16 cellular contexts compared by ENCODE assay signal in the genomic region with DNA sequence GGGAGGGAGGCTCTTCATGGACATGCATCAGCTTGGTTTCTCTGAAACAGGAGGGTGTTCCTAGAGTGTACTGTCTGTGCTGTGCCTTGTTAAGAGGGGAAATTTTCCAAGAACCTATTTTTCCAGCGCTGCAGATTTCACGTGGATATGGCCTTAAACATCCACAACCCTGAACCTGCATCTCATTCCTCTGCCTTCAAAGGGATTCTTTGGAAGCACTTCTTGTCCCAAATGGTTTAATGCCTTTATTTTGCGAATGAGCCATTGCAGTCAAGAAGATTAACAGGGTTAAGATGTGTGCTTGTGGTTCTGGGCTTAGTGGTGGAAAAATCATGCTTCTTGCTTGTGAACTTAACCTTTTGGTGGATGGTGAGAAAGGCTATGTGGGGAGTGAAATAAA.
DNase-seq lines count a peak whose midpoint lies in the region; ATAC-seq, FAIRE-seq and TF ChIP-seq lines count a peak whose summit lies in the region.
"Had no signal": no experiment of that assay in that cellular context is flagged by ENCODE, and none has a peak within 500 bp of the region (broad histone marks: within the 10 kb centered on the region; RNA-seq: fewer than 3 reads in every experiment).

No MANE protein-coding gene starts in this region.

- H3K27ac ChIP-seq in CD4-positive, CD25-positive, alpha-beta regulatory T cell (ENCODE audit: insufficient read depth, low read length, poor library complexity, severe bottlenecking), result no peak overlapping the region
- H3K27ac ChIP-seq in H1 (ENCODE audit: low read depth, low read length), result no peak overlapping the region

- peaks cover 0 to 2% (median 0%) of the 10 kb centered on the region in 7 donors for H3K9me3 Mint-ChIP-seq in CD4-positive, CD25-positive, alpha-beta regulatory T cell
- peaks cover 3% of the 10 kb centered on the region for H3K9me3 Mint-ChIP-seq in neural crest cell
- H3K9me3 Mint-ChIP-seq in stimulated activated naive B cell treated with anti-CD40 and anti-IgM and Interleukin-4, amounts not matched to agents 10 μg/mL and 1 μg/mL and 100 μg/mL, for 72 hours, result peaks cover 4 to 13% of the 10 kb centered on the region in 2 donors
- H3K9me3 Mint-ChIP-seq in naive thymus-derived CD8-positive, alpha-beta T cell, result peaks cover 0 to 2% (median 0%) of the 10 kb centered on the region in 9 donors

- 0 out of 2 replicates have a peak overlapping the region, but pooled peaks have one; percentile 12 for H2BK12ac ChIP-seq in H1 (ENCODE audit: low read depth, low read length)

- H3K79me1 ChIP-seq in H1 (ENCODE audit: low read depth, low read length), result 0 out of 2 replicates have a peak, but pooled peaks cover 2% of the 10 kb centered on the region

- no peaks in the 10 kb centered on the region for H4K20me1 ChIP-seq in H1 (replicated peaks in 1 of 2; ENCODE audit: control insufficient read depth in 1 of 2, insufficient read depth in 2 of 2, low read length in 2 of 2)

- H3K4me2 ChIP-seq in H1 (ENCODE audit: insufficient read depth in 1 of 2, low read depth in 2 of 2, low read length in 2 of 2), result 0 out of 4 replicates have a peak overlapping the region, but pooled peaks of 1 of the 2 experiments have one; percentile 4

- H3K4me1 Mint-ChIP-seq in CD4-positive, CD25-positive, alpha-beta regulatory T cell, result peaks cover 14 to 60% (median 25%) of the 10 kb centered on the region in 4 donors
- peaks cover 75% of the 10 kb centered on the region for H3K4me1 Mint-ChIP-seq in neural crest cell
- peaks cover 45 to 83% of the 10 kb centered on the region in 2 donors for H3K4me1 Mint-ChIP-seq in stimulated activated naive B cell treated with anti-CD40 and anti-IgM and Interleukin-4, amounts not matched to agents 10 μg/mL and 1 μg/mL and 100 μg/mL, for 72 hours
- peaks cover 14 to 69% (median 50%) of the 10 kb centered on the region in 4 donors for H3K4me1 Mint-ChIP-seq in naive thymus-derived CD8-positive, alpha-beta T cell

- TF ChIP-seq CTCF in H1 (IDR thresholded peaks at IDR 0.05; ENCODE audit: control extremely low read depth in 1 of 3, insufficient read depth in 1 of 3, low read depth in 1 of 3, low read length in 3 of 3) (no peak), neural crest cell (conservative IDR thresholded peaks at IDR 0.05) (no peak)

- no peak overlapping the region for H3K4ac ChIP-seq in H1 (replicated peaks; ENCODE audit: insufficient read length, low read depth, low read length)

- no peak for TF ChIP-seq EP300 in H1 (IDR thresholded peaks at IDR 0.05; ENCODE audit: borderline replicate concordance in 1 of 2, low read depth in 2 of 2, low read length in 2 of 2)

- H3K18ac ChIP-seq in H1 (ENCODE audit: extremely low read depth, low read length), result no peak overlapping the region; the same call in 1 of the 2 replicates

- H2BK15ac ChIP-seq in H1 (ENCODE audit: low read length), result 0 out of 2 replicates have a peak overlapping the region, but pooled peaks have one; percentile 53

- TF ChIP-seq RAD21 in H1 (IDR thresholded peaks at IDR 0.05 in 1 of 2, conservative IDR thresholded peaks at IDR 0.05 in 1 of 2; ENCODE audit: low read depth in 2 of 2, low read length in 2 of 2), result no peak

- in situ Hi-C loops in ACHN (cut with HindIII; ENCODE audit: low pct_ligation_motif_present, low pct_unique_long_range_greater_than_20kb, low sequenced_read_pairs), result no loop called here

- no peak overlapping the region for H3K9ac ChIP-seq in H1 (replicated peaks in 1 of 4; ENCODE audit: extremely low read depth in 1 of 4, low read depth in 3 of 4, low read length in 3 of 4)

- peaks cover 16% of the 10 kb centered on the region for H3K36me3 Mint-ChIP-seq in CD4-positive, CD25-positive, alpha-beta regulatory T cell
- no peaks in the 10 kb centered on the region for H3K36me3 Mint-ChIP-seq in neural crest cell (ENCODE audit: low read depth)
- H3K36me3 Mint-ChIP-seq in stimulated activated naive B cell treated with anti-CD40 and anti-IgM and Interleukin-4, amounts not matched to agents 10 μg/mL and 1 μg/mL and 100 μg/mL, for 72 hours, result peaks cover 51 to 54% of the 10 kb centered on the region in 2 donors
- no peaks in the 10 kb centered on the region for H3K36me3 Mint-ChIP-seq in naive thymus-derived CD8-positive, alpha-beta T cell

- H3K36me3 ChIP-seq in CD4-positive, CD25-positive, alpha-beta regulatory T cell (ENCODE audit: control insufficient read depth, insufficient read depth, low read length), result peaks cover 3% of the 10 kb centered on the region
- H3K36me3 ChIP-seq in H1 (ENCODE audit: control insufficient read depth in 2 of 4, insufficient read depth in 4 of 4, low read length in 3 of 4), result no peaks in the 10 kb centered on the region

- FAIRE-seq in H1 (lab: Jason Lieb, UNC), result no peak
- FAIRE-seq: G401.6, GM12891, K562 had no signal

- H3K23ac ChIP-seq in H1 (ENCODE audit: insufficient read length), result no peak overlapping the region

- no peak overlapping the region for H2BK120ac ChIP-seq in H1 (replicated peaks; ENCODE audit: low read depth, low read length)

- TF ChIP-seq POLR2A in H1 (IDR thresholded peaks at IDR 0.05; ENCODE audit: control extremely low read depth in 1 of 2, low read depth in 2 of 2, low read length in 2 of 2), result no peak

- no peaks in the 10 kb centered on the region for H3K27me3 Mint-ChIP-seq in CD4-positive, CD25-positive, alpha-beta regulatory T cell
- no peaks in the 10 kb centered on the region for H3K27me3 Mint-ChIP-seq in neural crest cell (ENCODE audit: low read depth)
- H3K27me3 Mint-ChIP-seq in stimulated activated naive B cell treated with anti-CD40 and anti-IgM and Interleukin-4, amounts not matched to agents 10 μg/mL and 1 μg/mL and 100 μg/mL, for 72 hours, result no peaks in the 10 kb centered on the region
- H3K27me3 Mint-ChIP-seq in naive thymus-derived CD8-positive, alpha-beta T cell, result no peaks in the 10 kb centered on the region

- 71% methylated on average over 3 of the region's 3 CpGs; no CpG with 5 or more reads in 1 of the 2 experiments for whole genome bisulfite sequencing in H1 (ENCODE audit: extremely low coverage in 1 of 2, insufficient coverage in 1 of 2, insufficient read length in 1 of 2, insufficient replicate concordance in 2 of 2, low coverage in 1 of 2, low lambda C conversion rate in 2 of 2, missing lambda C conversion rate in 1 of 2), 2 experiments

- no peak overlapping the region for H3K4me3 Mint-ChIP-seq in CD4-positive, CD25-positive, alpha-beta regulatory T cell
- H3K4me3 Mint-ChIP-seq in neural crest cell, result no peak overlapping the region
- H3K4me3 Mint-ChIP-seq in stimulated activated naive B cell treated with anti-CD40 and anti-IgM and Interleukin-4, amounts not matched to agents 10 μg/mL and 1 μg/mL and 100 μg/mL, for 72 hours, result peak overlapping the region in 1 of 2 donors; percentile 47
- no peak overlapping the region for H3K4me3 Mint-ChIP-seq in naive thymus-derived CD8-positive, alpha-beta T cell
- H3K4me3 Mint-ChIP-seq: CD14-positive monocyte had no signal

- H3K27me3 ChIP-seq in CD4-positive, CD25-positive, alpha-beta regulatory T cell (ENCODE audit: control insufficient read depth, insufficient read depth, low read length), result no peaks in the 10 kb centered on the region
- H3K27me3 ChIP-seq in H1 (replicated peaks in 1 of 4; ENCODE audit: control insufficient read depth in 3 of 4, extremely low read depth in 1 of 4, insufficient read depth in 3 of 4, low read length in 3 of 4), result no peaks in the 10 kb centered on the region

- H2BK5ac ChIP-seq in H1 (ENCODE audit: low read depth, low read length), result 0 out of 2 replicates have a peak overlapping the region, but pooled peaks have one; percentile 36

- H3K56ac ChIP-seq in H1 (replicated peaks; ENCODE audit: insufficient read length, low read depth, low read length), result no peak overlapping the region

- ATAC-seq in CD4-positive, CD25-positive, alpha-beta regulatory T cell (ENCODE audit: low read depth in 2 of 2), result no peak
- no peak for ATAC-seq in stimulated activated naive B cell treated with anti-CD40 and anti-IgM and Interleukin-4, amounts not matched to agents 10 μg/mL and 1 μg/mL and 100 μg/mL, for 72 hours (replicated peaks)
- no peak for ATAC-seq in HG02840 (IDR thresholded peaks at IDR 0.05; ENCODE audit: low FRiP score, unreplicated experiment)
- ATAC-seq in naive thymus-derived CD8-positive, alpha-beta T cell, result no peak
- ATAC-seq: HCT116, K562 had no signal

- CTCF ChIA-PET in H1 (lab: Charles Lee; ENCODE audit: partially characterized antibody), result interaction anchor here (0.6 to 1.9 kb wide), 2 partner anchors 158 to 321 kb away, joined by 3 to 6 read pairs; no protein-coding TSS in a partner anchor

- H4K8ac ChIP-seq in H1 (ENCODE audit: extremely low read depth, insufficient read depth, low read length), result no peak overlapping the region

- DNase-seq in CD4-positive, CD25-positive, alpha-beta regulatory T cell, result no peak
- DNase-seq in H1 (ENCODE audit: low read depth in 1 of 2, low spot score in 2 of 2) (no peak), neural crest cell (ENCODE audit: low read depth, low spot score) (no peak), ACHN (no peak), COLO668 (lab: John Stamatoyannopoulos, UW; ENCODE audit: unreplicated experiment) (no peak)
- no peak for DNase-seq in stimulated activated naive B cell treated with anti-CD40 and anti-IgM and Interleukin-4, amounts not matched to agents 10 μg/mL and 1 μg/mL and 100 μg/mL, for 72 hours
- DNase-seq in naive thymus-derived CD8-positive, alpha-beta T cell, result no peak
- DNase-seq: 8988T, DMS79 treated with DMSO at 0.1 percent for 48 hours, EL had no signal

- no peak overlapping the region for H2AFZ ChIP-seq in H1 (ENCODE audit: low read length)

- no peaks in the 10 kb centered on the region for H3K23me2 ChIP-seq in H1 (ENCODE audit: low read depth, low read length)

- H3K14ac ChIP-seq in H1 (ENCODE audit: insufficient read length), result no peak overlapping the region

- H3K4me1 ChIP-seq in CD4-positive, CD25-positive, alpha-beta regulatory T cell (ENCODE audit: control insufficient read depth, insufficient read depth, low read length, poor library complexity, severe bottlenecking), result peaks cover 8% of the 10 kb centered on the region
- peaks cover 3 to 25% (median 9%) of the 10 kb centered on the region in 4 experiments for H3K4me1 ChIP-seq in H1 (replicated peaks in 1 of 4; ENCODE audit: control insufficient read depth in 3 of 4, insufficient read depth in 4 of 4, low read length in 3 of 4)

- no peak overlapping the region for H2AK5ac ChIP-seq in H1 (ENCODE audit: low read depth, low read length)

- peaks cover 0 to 7% of the 10 kb centered on the region in 2 experiments; a peak in 1 of 4 replicates for H3K79me2 ChIP-seq in H1 (ENCODE audit: control insufficient read depth in 1 of 2, insufficient read depth in 2 of 2, low read length in 2 of 2)

- H4K5ac ChIP-seq in H1 (ENCODE audit: insufficient read length, low read depth, low read length), result no peak overlapping the region

- 0 out of 2 replicates have a peak overlapping the region, but pooled peaks have one; percentile 23 for H2BK20ac ChIP-seq in H1 (ENCODE audit: low read length)

- POLR2A ChIA-PET in H1 (lab: Charles Lee; ENCODE audit: partially characterized antibody), result interaction anchor here (0.6 kb wide), 1 partner anchor 14 kb away, joined by 3 read pairs; no protein-coding TSS in a partner anchor
- POLR2A ChIA-PET in naive thymus-derived CD8-positive, alpha-beta T cell (lab: Charles Lee), result no interaction called here

- H4K91ac ChIP-seq in H1 (replicated peaks; ENCODE audit: insufficient read length, low read length), result no peak overlapping the region

- H3K4me3 ChIP-seq in CD4-positive, CD25-positive, alpha-beta regulatory T cell (ENCODE audit: low read depth, low read length), result no peak overlapping the region
- no peak overlapping the region for H3K4me3 ChIP-seq in H1 (ENCODE audit: extremely low read depth in 1 of 4, insufficient read depth in 2 of 4, low read depth in 3 of 4, low read length in 4 of 4)
- H3K4me3 ChIP-seq: K562 had no signal

- peak overlapping the region; percentile 62 to 75 (median 71) for H3K27ac Mint-ChIP-seq in CD4-positive, CD25-positive, alpha-beta regulatory T cell
- peak overlapping the region; percentile 79 for H3K27ac Mint-ChIP-seq in neural crest cell (ENCODE audit: unreplicated experiment)
- peak overlapping the region; percentile 20 for H3K27ac Mint-ChIP-seq in stimulated activated naive B cell treated with anti-CD40 and anti-IgM and Interleukin-4, amounts not matched to agents 10 μg/mL and 1 μg/mL and 100 μg/mL, for 72 hours
- H3K27ac Mint-ChIP-seq in naive thymus-derived CD8-positive, alpha-beta T cell, result peak overlapping the region in 1 of 10 donors; percentile 61

- H3K9me3 ChIP-seq in CD4-positive, CD25-positive, alpha-beta regulatory T cell (ENCODE audit: control insufficient read depth in 2 of 2, low read length in 2 of 2), result no peaks in the 10 kb centered on the region
- no peaks in the 10 kb centered on the region for H3K9me3 ChIP-seq in H1 (ENCODE audit: insufficient read depth in 2 of 2, low read depth in 1 of 2, low read length in 1 of 2)
